ENCODE assay signal across 1 cellular context in the genomic region with DNA sequence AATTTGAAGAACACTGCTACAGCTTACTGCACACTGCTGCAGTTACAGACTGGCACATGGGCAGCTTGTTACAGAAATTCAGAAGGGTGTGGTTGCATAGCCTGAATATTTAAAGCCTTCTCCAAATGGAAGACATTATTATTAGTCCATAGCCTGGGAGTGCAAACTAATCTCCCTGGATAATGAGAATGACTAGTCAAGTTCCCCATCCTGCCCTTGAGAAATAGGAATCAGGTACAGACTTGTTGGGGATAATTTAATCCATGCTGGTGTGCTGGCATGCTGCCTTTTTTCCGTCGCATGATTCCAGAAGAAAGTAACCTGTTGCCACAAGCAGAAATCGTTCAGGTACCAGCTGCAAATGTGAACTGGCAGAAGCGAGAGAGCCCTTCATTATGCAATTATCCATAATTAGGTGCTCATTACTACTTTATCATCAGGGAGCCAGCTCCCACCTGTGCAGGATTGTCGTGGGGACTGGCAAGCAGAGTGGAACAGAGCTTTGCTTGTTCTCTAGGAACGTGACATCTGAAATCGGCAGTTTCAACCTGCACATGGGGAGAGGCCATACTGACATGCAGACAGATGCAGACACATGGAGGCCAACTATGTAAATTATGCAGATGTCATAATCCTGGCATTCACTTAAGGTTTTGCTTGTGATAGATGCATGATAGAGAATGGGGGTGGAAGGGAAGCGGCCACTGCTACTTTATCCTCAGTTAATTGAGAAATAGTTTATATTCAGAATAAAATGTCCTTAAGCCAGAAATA.
TF ChIP-seq lines count a peak whose summit lies in the region.

No MANE protein-coding gene starts in this region.

TF ChIP-seq in SK-N-SH, 30 proteins besides CTCF, POLR2A, EP300 and RAD21 (continued from another document):
- TF ChIP-seq, protein P1, sequence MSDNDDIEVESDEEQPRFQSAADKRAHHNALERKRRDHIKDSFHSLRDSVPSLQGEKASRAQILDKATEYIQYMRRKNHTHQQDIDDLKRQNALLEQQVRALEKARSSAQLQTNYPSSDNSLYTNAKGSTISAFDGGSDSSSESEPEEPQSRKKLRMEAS (IDR thresholded peaks at IDR 0.05; ENCODE audit: low read depth), result no peak
